In the genomic region with DNA sequence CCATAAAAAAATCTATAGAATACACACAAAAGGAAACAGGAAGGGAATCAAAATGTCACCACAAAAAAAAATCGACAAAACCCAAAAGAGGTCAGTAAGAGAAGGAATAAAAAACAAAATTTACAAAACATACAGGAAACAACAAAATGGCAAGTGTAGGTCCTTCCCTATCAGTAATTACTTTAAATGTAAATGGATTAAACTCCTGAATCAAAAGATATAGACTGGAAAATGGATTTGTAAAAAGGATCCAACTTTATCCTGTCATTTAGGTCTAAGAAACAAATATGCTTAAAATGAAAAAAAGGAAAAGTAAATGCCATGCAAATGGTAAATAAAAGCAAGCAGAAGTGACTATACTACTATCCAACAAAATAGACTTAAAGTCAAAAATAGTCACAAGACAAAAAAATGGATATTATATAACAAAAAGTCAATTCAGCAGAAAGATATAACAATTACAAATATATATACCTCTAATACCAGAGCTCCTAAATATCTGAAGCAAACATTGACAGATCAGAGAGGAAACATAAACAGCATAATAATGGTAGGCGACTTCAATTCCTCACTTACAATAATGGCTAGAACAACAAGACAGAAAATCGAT, we compare ENCODE assay signal across 29 cellular contexts. TPM values are rescaled to one million over a fixed set of nuclear protein-coding genes. Genes with fewer than 3 reads are reported as not detected.
"Had no signal": no experiment of that assay in that cellular context is flagged by ENCODE, and none has a peak within 500 bp of the region (broad histone marks: within the 10 kb centered on the region; RNA-seq: fewer than 3 reads in every experiment).

No MANE protein-coding gene starts in this region.

- DNase-seq: stimulated activated CD4-positive, alpha-beta T cell treated with anti-CD3 and anti-CD28 coated beads, Interleukin-2, amount 100 ng/mL, for 48 hours; stimulated activated CD4-positive, alpha-beta T cell treated with anti-CD3 and anti-CD28 coated beads, Interleukin-4, amount 100 ng/mL, for 1 hour; stimulated activated CD4-positive, alpha-beta T cell treated with anti-CD3 and anti-CD28 coated beads, Interleukin-4, amount 100 ng/mL, for 24 hours; stimulated activated CD4-positive, alpha-beta T cell treated with anti-CD3 and anti-CD28 coated beads, Interleukin-4, amount 100 ng/mL, for 4 hours; stimulated activated CD8-positive, alpha-beta memory T cell treated with anti-CD3 and anti-CD28 coated beads, Interleukin-4, amount 100 ng/mL, for 48 hours; stimulated activated naive B cell treated with anti-CD40 and anti-IgM and Interleukin-4, amounts not matched to agents 10 μg/mL and 1 μg/mL and 100 μg/mL, for 72 hours; stimulated activated naive CD4-positive, alpha-beta T cell; stimulated activated naive CD4-positive, alpha-beta T cell treated with Interleukin-2 at 50 U/mL for 16 hours; stimulated activated naive CD8-positive, alpha-beta T cell treated with anti-CD3 and anti-CD28 coated beads, Interleukin-15, amount 100 ng/mL, for 72 hours; stimulated activated naive CD8-positive, alpha-beta T cell treated with anti-CD3 and anti-CD28 coated beads, Interleukin-15, Interleukin-2, amounts not matched to agents 100 U/mL and 50 U/mL, for 24 hours; stomach; substantia nigra; testis; thyroid gland; tibial artery; transverse colon; trophoblast cell; upper lobe of left lung; upper lobe of right lung; uterus had no signal

- ATAC-seq: stimulated activated effector memory CD8-positive, alpha-beta T cell treated with anti-CD3 and anti-CD28 coated beads, Interleukin-12 subunit alpha, Interleukin-12 subunit beta, amount 100 ng/mL, for 72 hours; stimulated activated memory B cell treated with anti-CD40 and anti-IgM and Interleukin-4, amounts not matched to agents 10 μg/mL and 1 μg/mL and 100 μg/mL, for 72 hours; stimulated activated naive B cell treated with anti-CD40 and anti-IgM and Interleukin-4, amounts not matched to agents 10 μg/mL and 1 μg/mL and 100 μg/mL, for 72 hours; stimulated activated naive CD8-positive, alpha-beta T cell treated with anti-CD3 and anti-CD28 coated beads, Interleukin-15, amount 100 ng/mL, for 72 hours; stimulated activated naive CD8-positive, alpha-beta T cell treated with anti-CD3 and anti-CD28 coated beads, Interleukin-15, Interleukin-2, amounts not matched to agents 100 U/mL and 50 U/mL, for 24 hours; upper lobe of right lung had no signal

- FAIRE-seq: urothelium cell line had no signal

- H3K27ac ChIP-seq: stomach, suprapubic skin, testis, thoracic aorta, thyroid gland, tibial artery, tibial nerve, transverse colon, upper lobe of left lung, upper lobe of right lung, uterus, vagina had no signal

- H3K4me1 ChIP-seq: stomach, suprapubic skin, testis, thyroid gland, tibial artery, tibial nerve, transverse colon, upper lobe of left lung, upper lobe of right lung, uterus, vagina had no signal

- H3K36me3 ChIP-seq: stomach, suprapubic skin, thoracic aorta, thyroid gland, tibial artery, tibial nerve, transverse colon, upper lobe of left lung, upper lobe of right lung, uterus, vagina had no signal

- H3K9me3 ChIP-seq: testis, thoracic aorta, thyroid gland, transverse colon, upper lobe of right lung, uterus had no signal

- H3K27me3 ChIP-seq: stomach, suprapubic skin, testis, thyroid gland, tibial artery, tibial nerve, transverse colon, upper lobe of left lung, upper lobe of right lung, uterus, vagina had no signal

- H3K4me3 ChIP-seq: stomach, suprapubic skin, testis, thoracic aorta, thyroid gland, tibial artery, tibial nerve, transverse colon, upper lobe of left lung, upper lobe of right lung, uterus, vagina had no signal

RNA-seq across cellular contexts. Expression of a gene that starts 2.0 kb away (rescaled TPM):
- total RNA-seq: stomach, subcutaneous adipose tissue, suprapubic skin, temporal lobe, thyroid gland, tibial nerve, upper lobe of right lung, vagina had no signal
